ENCODE assay signal across 1 cellular context in the genomic region with DNA sequence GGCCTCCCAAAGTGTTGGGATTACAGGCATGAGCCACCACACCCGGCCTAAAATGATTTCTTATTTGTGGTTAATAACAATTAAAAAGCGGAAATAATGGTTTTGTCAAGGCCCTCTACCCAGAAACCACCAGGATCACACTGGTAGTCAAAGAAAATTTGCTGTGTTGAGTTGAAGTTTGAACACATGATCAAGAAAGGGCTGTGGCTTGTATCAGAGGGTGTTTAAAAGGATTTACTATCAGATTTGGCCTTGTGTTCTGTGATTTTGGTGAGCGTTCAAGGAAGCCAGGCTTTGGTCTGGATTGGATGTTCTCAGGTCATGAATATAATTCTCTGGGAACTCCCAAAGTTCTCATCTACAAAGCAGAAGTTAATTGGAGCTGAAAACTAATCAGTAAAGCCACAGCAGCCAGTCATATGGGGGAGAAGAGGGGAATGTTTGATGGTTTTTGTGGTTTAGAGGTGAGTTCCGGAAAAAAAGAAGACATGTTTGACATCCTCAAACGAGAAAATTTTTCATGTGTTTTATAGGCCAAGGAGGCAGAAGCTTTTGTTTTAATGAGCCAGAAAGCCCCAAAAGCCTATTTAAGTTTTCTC.
TF ChIP-seq lines count a peak whose summit lies in the region.

No MANE protein-coding gene starts in this region.

TF ChIP-seq in GM12878, 131 proteins besides CTCF, POLR2A, EP300 and RAD21:
- TF ChIP-seq IKZF2 (IDR thresholded peaks at IDR 0.05): peak in 1 of 2 experiments; percentile 64; a peak in 3 of 4 replicates
- peak; percentile 87 for TF ChIP-seq MTA2 (IDR thresholded peaks at IDR 0.05; ENCODE audit: low read depth)
- peak; percentile 54 for TF ChIP-seq IKZF1 (conservative IDR thresholded peaks at IDR 0.05)
- TF ChIP-seq, protein P1, sequence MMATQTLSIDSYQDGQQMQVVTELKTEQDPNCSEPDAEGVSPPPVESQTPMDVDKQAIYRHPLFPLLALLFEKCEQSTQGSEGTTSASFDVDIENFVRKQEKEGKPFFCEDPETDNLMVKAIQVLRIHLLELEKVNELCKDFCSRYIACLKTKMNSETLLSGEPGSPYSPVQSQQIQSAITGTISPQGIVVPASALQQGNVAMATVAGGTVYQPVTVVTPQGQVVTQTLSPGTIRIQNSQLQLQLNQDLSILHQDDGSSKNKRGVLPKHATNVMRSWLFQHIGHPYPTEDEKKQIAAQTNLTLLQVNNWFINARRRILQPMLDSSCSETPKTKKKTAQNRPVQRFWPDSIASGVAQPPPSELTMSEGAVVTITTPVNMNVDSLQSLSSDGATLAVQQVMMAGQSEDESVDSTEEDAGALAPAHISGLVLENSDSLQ (IDR thresholded peaks at IDR 0.05): peak; percentile 54; the same call in 1 of the 2 replicates
- TF ChIP-seq WRNIP1 (IDR thresholded peaks at IDR 0.05; ENCODE audit: borderline replicate concordance, low read depth, low read length): no peak
- no peak for TF ChIP-seq PAX5 (IDR thresholded peaks at IDR 0.05; ENCODE audit: borderline replicate concordance, low read depth, low read length)
- TF ChIP-seq, protein P2, sequence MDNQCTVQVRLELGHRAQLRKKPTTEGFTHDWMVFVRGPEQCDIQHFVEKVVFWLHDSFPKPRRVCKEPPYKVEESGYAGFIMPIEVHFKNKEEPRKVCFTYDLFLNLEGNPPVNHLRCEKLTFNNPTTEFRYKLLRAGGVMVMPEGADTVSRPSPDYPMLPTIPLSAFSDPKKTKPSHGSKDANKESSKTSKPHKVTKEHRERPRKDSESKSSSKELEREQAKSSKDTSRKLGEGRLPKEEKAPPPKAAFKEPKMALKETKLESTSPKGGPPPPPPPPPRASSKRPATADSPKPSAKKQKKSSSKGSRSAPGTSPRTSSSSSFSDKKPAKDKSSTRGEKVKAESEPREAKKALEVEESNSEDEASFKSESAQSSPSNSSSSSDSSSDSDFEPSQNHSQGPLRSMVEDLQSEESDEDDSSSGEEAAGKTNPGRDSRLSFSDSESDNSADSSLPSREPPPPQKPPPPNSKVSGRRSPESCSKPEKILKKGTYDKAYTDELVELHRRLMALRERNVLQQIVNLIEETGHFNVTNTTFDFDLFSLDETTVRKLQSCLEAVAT (IDR thresholded peaks at IDR 0.05): peak; percentile 79; the same call in 1 of the 2 replicates
- TF ChIP-seq BHLHE40 (IDR thresholded peaks at IDR 0.05; ENCODE audit: borderline replicate concordance in 1 of 2, low read depth in 2 of 2, low read length in 1 of 2): peak in 1 of 2 experiments; percentile 40; a peak in 1 of 4 replicates
- peak; percentile 78 for TF ChIP-seq RUNX3 (IDR thresholded peaks at IDR 0.05; ENCODE audit: low read length)
- TF ChIP-seq BCL11A (IDR thresholded peaks at IDR 0.05; ENCODE audit: low read depth, low read length): 0 out of 2 replicates have a peak, but pooled peaks have one; percentile 33
- no peak for TF ChIP-seq ZZZ3 (IDR thresholded peaks at IDR 0.05; ENCODE audit: control insufficient read depth, insufficient read length, low read depth)
